4 cellular contexts compared by ENCODE assay signal in the genomic region with DNA sequence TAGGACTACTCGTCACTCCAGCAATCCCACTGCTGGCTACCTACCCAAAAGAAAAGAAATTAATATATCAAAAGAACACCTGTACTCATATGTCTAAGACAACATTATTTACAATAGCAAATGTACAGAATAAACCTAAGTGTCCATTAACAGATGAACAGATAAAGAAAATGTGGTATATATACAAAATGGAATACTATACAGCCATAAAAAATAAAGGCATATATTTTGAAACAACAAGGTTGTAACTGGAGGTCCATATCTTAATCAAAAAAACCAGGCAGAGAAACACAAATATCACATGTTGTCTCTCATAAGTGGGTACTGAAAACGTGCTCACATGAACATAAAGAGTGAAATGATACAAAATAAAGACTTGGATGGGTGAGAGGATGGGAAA.
TF ChIP-seq lines count a peak whose summit lies in the region.

No MANE protein-coding gene starts in this region.

TF ChIP-seq in SK-N-SH treated with all-trans-retinoic acid at 6 μM for 48 hours, 23 proteins besides CTCF, POLR2A, EP300 and RAD21:
- TF ChIP-seq, protein P1, sequence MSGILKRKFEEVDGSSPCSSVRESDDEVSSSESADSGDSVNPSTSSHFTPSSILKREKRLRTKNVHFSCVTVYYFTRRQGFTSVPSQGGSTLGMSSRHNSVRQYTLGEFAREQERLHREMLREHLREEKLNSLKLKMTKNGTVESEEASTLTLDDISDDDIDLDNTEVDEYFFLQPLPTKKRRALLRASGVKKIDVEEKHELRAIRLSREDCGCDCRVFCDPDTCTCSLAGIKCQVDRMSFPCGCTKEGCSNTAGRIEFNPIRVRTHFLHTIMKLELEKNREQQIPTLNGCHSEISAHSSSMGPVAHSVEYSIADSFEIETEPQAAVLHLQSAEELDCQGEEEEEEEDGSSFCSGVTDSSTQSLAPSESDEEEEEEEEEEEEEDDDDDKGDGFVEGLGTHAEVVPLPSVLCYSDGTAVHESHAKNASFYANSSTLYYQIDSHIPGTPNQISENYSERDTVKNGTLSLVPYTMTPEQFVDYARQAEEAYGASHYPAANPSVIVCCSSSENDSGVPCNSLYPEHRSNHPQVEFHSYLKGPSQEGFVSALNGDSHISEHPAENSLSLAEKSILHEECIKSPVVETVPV (CRISPR knock-in tag; IDR thresholded peaks at IDR 0.05) = no peak
- peak; percentile 82 for TF ChIP-seq ZNF8 (CRISPR knock-in tag; IDR thresholded peaks at IDR 0.05)

TF ChIP-seq in SK-N-SH, 30 proteins besides CTCF, POLR2A, EP300 and RAD21 (continues in another document):
- TF ChIP-seq, protein P2, sequence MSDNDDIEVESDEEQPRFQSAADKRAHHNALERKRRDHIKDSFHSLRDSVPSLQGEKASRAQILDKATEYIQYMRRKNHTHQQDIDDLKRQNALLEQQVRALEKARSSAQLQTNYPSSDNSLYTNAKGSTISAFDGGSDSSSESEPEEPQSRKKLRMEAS (IDR thresholded peaks at IDR 0.05; ENCODE audit: low read depth) = no peak
- TF ChIP-seq GABPA (IDR thresholded peaks at IDR 0.05; ENCODE audit: low read depth) (no peak), GATA2 (CRISPR knock-in tag; IDR thresholded peaks at IDR 0.05) (no peak), SIN3A (IDR thresholded peaks at IDR 0.05; ENCODE audit: borderline replicate concordance, low read depth, low read length) (no peak), FOSL2 (IDR thresholded peaks at IDR 0.05; ENCODE audit: borderline replicate concordance, low read depth) (no peak), FOXM1 (IDR thresholded peaks at IDR 0.05; ENCODE audit: low read depth) (no peak), TEAD4 (IDR thresholded peaks at IDR 0.05; ENCODE audit: borderline replicate concordance, insufficient read depth) (no peak), RCOR1 (IDR thresholded peaks at IDR 0.05; ENCODE audit: low read length) (no peak)
- TF ChIP-seq, protein P3, sequence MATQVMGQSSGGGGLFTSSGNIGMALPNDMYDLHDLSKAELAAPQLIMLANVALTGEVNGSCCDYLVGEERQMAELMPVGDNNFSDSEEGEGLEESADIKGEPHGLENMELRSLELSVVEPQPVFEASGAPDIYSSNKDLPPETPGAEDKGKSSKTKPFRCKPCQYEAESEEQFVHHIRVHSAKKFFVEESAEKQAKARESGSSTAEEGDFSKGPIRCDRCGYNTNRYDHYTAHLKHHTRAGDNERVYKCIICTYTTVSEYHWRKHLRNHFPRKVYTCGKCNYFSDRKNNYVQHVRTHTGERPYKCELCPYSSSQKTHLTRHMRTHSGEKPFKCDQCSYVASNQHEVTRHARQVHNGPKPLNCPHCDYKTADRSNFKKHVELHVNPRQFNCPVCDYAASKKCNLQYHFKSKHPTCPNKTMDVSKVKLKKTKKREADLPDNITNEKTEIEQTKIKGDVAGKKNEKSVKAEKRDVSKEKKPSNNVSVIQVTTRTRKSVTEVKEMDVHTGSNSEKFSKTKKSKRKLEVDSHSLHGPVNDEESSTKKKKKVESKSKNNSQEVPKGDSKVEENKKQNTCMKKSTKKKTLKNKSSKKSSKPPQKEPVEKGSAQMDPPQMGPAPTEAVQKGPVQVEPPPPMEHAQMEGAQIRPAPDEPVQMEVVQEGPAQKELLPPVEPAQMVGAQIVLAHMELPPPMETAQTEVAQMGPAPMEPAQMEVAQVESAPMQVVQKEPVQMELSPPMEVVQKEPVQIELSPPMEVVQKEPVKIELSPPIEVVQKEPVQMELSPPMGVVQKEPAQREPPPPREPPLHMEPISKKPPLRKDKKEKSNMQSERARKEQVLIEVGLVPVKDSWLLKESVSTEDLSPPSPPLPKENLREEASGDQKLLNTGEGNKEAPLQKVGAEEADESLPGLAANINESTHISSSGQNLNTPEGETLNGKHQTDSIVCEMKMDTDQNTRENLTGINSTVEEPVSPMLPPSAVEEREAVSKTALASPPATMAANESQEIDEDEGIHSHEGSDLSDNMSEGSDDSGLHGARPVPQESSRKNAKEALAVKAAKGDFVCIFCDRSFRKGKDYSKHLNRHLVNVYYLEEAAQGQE (IDR thresholded peaks at IDR 0.05; ENCODE audit: low read depth, low read length) = no peak
- TF ChIP-seq, protein P4, sequence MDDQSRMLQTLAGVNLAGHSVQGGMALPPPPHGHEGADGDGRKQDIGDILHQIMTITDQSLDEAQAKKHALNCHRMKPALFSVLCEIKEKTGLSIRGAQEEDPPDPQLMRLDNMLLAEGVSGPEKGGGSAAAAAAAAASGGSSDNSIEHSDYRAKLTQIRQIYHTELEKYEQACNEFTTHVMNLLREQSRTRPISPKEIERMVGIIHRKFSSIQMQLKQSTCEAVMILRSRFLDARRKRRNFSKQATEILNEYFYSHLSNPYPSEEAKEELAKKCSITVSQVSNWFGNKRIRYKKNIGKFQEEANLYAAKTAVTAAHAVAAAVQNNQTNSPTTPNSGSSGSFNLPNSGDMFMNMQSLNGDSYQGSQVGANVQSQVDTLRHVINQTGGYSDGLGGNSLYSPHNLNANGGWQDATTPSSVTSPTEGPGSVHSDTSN (IDR thresholded peaks at IDR 0.05) = no peak
- TF ChIP-seq, protein P5, sequence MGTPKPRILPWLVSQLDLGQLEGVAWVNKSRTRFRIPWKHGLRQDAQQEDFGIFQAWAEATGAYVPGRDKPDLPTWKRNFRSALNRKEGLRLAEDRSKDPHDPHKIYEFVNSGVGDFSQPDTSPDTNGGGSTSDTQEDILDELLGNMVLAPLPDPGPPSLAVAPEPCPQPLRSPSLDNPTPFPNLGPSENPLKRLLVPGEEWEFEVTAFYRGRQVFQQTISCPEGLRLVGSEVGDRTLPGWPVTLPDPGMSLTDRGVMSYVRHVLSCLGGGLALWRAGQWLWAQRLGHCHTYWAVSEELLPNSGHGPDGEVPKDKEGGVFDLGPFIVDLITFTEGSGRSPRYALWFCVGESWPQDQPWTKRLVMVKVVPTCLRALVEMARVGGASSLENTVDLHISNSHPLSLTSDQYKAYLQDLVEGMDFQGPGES (IDR thresholded peaks at IDR 0.05; ENCODE audit: low read depth, low read length) = no peak

TF ChIP-seq in K562, 482 proteins besides CTCF, POLR2A, EP300 and RAD21:
- TF ChIP-seq FIP1L1 (IDR thresholded peaks at IDR 0.05; ENCODE audit: low read depth, low read length, poor library complexity, severe bottlenecking) (no peak), ZBTB1 (CRISPR knock-in tag; IDR thresholded peaks at IDR 0.05; ENCODE audit: borderline replicate concordance, low read depth) (no peak), HDAC6 (IDR thresholded peaks at IDR 0.05; ENCODE audit: low read depth, low read length) (no peak), ZNF146 (CRISPR knock-in tag; IDR thresholded peaks at IDR 0.05; ENCODE audit: unreplicated experiment) (peak; percentile 55), RBM25 (IDR thresholded peaks at IDR 0.05; ENCODE audit: low read depth, low read length, severe bottlenecking) (peak; percentile 3)
- TF ChIP-seq, protein P6, sequence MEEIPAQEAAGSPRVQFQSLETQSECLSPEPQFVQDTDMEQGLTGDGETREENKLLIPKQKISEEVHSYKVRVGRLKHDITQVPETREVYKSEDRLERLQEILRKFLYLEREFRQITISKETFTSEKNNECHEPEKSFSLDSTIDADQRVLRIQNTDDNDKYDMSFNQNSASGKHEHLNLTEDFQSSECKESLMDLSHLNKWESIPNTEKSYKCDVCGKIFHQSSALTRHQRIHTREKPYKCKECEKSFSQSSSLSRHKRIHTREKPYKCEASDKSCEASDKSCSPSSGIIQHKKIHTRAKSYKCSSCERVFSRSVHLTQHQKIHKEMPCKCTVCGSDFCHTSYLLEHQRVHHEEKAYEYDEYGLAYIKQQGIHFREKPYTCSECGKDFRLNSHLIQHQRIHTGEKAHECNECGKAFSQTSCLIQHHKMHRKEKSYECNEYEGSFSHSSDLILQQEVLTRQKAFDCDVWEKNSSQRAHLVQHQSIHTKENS (CRISPR knock-in tag; IDR thresholded peaks at IDR 0.05) = no peak
- TF ChIP-seq, protein P7, sequence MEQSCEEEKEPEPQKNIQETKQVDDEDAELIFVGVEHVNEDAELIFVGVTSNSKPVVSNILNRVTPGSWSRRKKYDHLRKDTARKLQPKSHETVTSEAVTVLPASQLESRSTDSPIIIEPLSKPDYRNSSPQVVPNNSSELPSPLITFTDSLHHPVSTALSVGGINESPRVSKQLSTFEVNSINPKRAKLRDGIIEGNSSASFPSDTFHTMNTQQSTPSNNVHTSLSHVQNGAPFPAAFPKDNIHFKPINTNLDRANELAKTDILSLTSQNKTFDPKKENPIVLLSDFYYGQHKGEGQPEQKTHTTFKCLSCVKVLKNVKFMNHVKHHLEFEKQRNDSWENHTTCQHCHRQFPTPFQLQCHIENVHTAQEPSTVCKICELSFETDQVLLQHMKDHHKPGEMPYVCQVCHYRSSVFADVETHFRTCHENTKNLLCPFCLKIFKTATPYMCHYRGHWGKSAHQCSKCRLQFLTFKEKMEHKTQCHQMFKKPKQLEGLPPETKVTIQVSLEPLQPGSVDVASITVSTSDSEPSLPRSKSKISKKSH (CRISPR knock-in tag; IDR thresholded peaks at IDR 0.05) = no peak

TF ChIP-seq in H1, 55 proteins besides CTCF, POLR2A, EP300 and RAD21:
- no peak for TF ChIP-seq SIN3A (conservative IDR thresholded peaks at IDR 0.05 in 1 of 2, IDR thresholded peaks at IDR 0.05 in 1 of 2; ENCODE audit: low read depth in 1 of 2, low read length in 2 of 2)
- TF ChIP-seq KDM1A (IDR thresholded peaks at IDR 0.05; ENCODE audit: borderline replicate concordance, low read length) = 0 out of 2 replicates have a peak, but pooled peaks have one; percentile 37
